ENCODE assay signal across 28 cellular contexts in the genomic region with DNA sequence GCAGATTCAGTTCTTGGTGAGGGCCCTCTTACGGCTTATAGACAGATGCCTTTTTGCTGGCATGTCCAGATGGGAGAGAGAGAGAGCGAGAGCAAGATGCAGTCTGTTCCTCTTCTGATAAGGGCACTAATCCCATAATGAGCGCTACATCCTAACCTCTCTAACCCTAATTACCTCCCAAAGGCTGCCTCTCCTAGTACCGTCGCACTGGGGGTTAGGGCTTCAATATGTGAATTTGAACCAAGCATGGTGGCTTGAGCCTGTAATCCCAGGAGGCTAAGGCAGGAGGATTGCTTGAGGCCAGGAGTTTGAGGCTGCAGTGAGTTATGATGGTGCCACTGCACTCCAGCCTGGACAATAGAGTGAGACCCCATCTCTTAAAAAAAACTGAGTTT.
"Had no signal": no experiment of that assay in that cellular context is flagged by ENCODE, and none has a peak within 500 bp of the region (broad histone marks: within the 10 kb centered on the region; RNA-seq: fewer than 3 reads in every experiment).

No MANE protein-coding gene starts in this region.

- H3K27ac Mint-ChIP-seq: activated CD4-positive, alpha-beta memory T cell treated with anti-CD3 and anti-CD28 coated beads for 36 hours; activated CD4-positive, alpha-beta T cell treated with anti-CD3 and anti-CD28 coated beads, Interleukin-2, amount 10 ng/mL, durations not matched to agents 7 days and 5 days; activated naive CD4-positive, alpha-beta T cell treated with anti-CD3 and anti-CD28 coated beads for 36 hours; activated naive CD8-positive, alpha-beta T cell had no signal

- FAIRE-seq: astrocyte had no signal

- ATAC-seq: activated T-cell treated with anti-CD3 and anti-CD28 coated beads, Interleukin-2, amount 50 U/mL, for 4 hours; Panc1; Right ventricle myocardium inferior; SK-N-SH treated with all-trans-retinoic acid at 6 μM for 48 hours had no signal

- H3K4me1 ChIP-seq: SJCRH30 had no signal

- H3K4me3 ChIP-seq: MG63, SJCRH30 had no signal

- H3K4me3 Mint-ChIP-seq: activated CD4-positive, alpha-beta memory T cell treated with anti-CD3 and anti-CD28 coated beads for 36 hours; activated CD4-positive, alpha-beta T cell treated with anti-CD3 and anti-CD28 coated beads, Interleukin-2, amount 10 ng/mL, durations not matched to agents 7 days and 5 days; activated naive CD4-positive, alpha-beta T cell treated with anti-CD3 and anti-CD28 coated beads for 36 hours; activated naive CD8-positive, alpha-beta T cell; activated T-cell treated with anti-CD3 and anti-CD28 coated beads, Interleukin-2, amount 50 U/mL, for 4 hours; brain; central memory CD8-positive, alpha-beta T cell had no signal

- H3K27me3 Mint-ChIP-seq: activated CD4-positive, alpha-beta memory T cell treated with anti-CD3 and anti-CD28 coated beads for 36 hours; activated CD4-positive, alpha-beta T cell treated with anti-CD3 and anti-CD28 coated beads, Interleukin-2, amount 10 ng/mL, durations not matched to agents 7 days and 5 days; activated naive CD8-positive, alpha-beta T cell; central memory CD8-positive, alpha-beta T cell had no signal

- H3K36me3 ChIP-seq: MG63, SJCRH30 had no signal

- H3K36me3 Mint-ChIP-seq: activated CD4-positive, alpha-beta memory T cell treated with anti-CD3 and anti-CD28 coated beads for 36 hours; activated naive CD8-positive, alpha-beta T cell; brain had no signal

- H3K4me1 Mint-ChIP-seq: central memory CD8-positive, alpha-beta T cell had no signal

- H3K9me3 Mint-ChIP-seq: activated CD4-positive, alpha-beta memory T cell treated with anti-CD3 and anti-CD28 coated beads for 36 hours; activated CD4-positive, alpha-beta T cell treated with anti-CD3 and anti-CD28 coated beads, Interleukin-2, amount 10 ng/mL, durations not matched to agents 7 days and 5 days; activated naive CD4-positive, alpha-beta T cell treated with anti-CD3 and anti-CD28 coated beads for 36 hours; activated T-cell treated with anti-CD3 and anti-CD28 coated beads, Interleukin-2, amount 50 U/mL, for 4 hours; central memory CD8-positive, alpha-beta T cell had no signal

- H3K27me3 ChIP-seq: MG63 had no signal

- H3K27ac ChIP-seq: SJCRH30 had no signal

- H3K9me3 ChIP-seq: MG63, SJCRH30 had no signal

- DNase-seq: activated CD4-positive, alpha-beta memory T cell treated with anti-CD3 and anti-CD28 coated beads for 36 hours; activated CD4-positive, alpha-beta T cell treated with anti-CD3 and anti-CD28 coated beads, Interleukin-2, amount 10 ng/mL, durations not matched to agents 7 days and 5 days; activated CD4-positive, CD25-positive, alpha-beta regulatory T cell; activated CD8-positive, alpha-beta memory T cell treated with anti-CD3 and anti-CD28 coated beads for 24 hours; activated gamma-delta T cell; activated naive CD4-positive, alpha-beta T cell treated with anti-CD3 and anti-CD28 coated beads for 36 hours; activated T-cell treated with anti-CD3 and anti-CD28 coated beads, Interleukin-2, amount 50 U/mL, for 4 hours; amygdala; MG63; NCI-H1105; NCI-H1436; NCI-H1694 treated with DMSO at 0.1 percent for 48 hours; NCI-H2029 treated with DMSO at 0.1 percent for 48 hours; NCI-H446; NCI-H526; NCI-H774; NK-92 treated with Interleukin-12 subunit alpha and Interleukin-12 subunit beta, amount 100 ng/mL, for 24 hours; OCI-M1; RPMI8226; SJCRH30; SW 1271 had no signal
